ENCODE assay signal across 17 cellular contexts in the genomic region with DNA sequence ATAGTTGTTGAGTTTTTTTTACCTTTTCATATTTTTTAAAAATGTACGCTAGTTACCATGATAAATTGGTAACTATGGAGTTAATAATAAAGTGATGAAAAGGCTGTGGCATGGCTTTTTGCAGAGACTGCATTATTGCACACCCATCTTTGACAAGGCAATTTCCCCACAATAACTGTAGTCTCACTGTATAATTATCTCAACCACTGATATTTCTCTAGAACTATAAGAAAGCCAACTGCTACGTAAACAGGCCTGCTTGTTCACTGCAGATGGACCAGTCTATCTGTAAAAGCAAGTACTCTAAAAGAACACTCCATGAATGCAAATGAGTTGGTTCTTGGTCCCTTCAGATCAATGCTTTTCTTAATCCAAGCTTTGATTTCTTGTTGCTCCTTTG.
"Had no signal": no experiment of that assay in that cellular context is flagged by ENCODE, and none has a peak within 500 bp of the region (broad histone marks: within the 10 kb centered on the region; RNA-seq: fewer than 3 reads in every experiment).

No MANE protein-coding gene starts in this region.

- H3K4me1 ChIP-seq: body of pancreas, colonic mucosa, esophagus muscularis mucosa, parathyroid adenoma, spleen, tibial artery had no signal

- DNase-seq: activated CD4-positive, alpha-beta memory T cell treated with anti-CD3 and anti-CD28 coated beads for 36 hours; activated CD8-positive, alpha-beta memory T cell treated with anti-CD3 and anti-CD28 coated beads, Interleukin-2, amount 10 ng/mL, durations not matched to agents 7 days and 5 days; activated naive CD4-positive, alpha-beta T cell; activated naive CD8-positive, alpha-beta T cell treated with anti-CD3 and anti-CD28 coated beads for 36 hours; activated T-cell treated with anti-CD3 and anti-CD28 coated beads, Interleukin-2, amount 50 U/mL, for 1 hour; body of pancreas; central memory CD4-positive, alpha-beta T cell; colonic mucosa; immature natural killer cell; naive thymus-derived CD8-positive, alpha-beta T cell; spleen; stimulated activated naive B cell treated with anti-CD40 and anti-IgM and Interleukin-4, amounts not matched to agents 10 μg/mL and 1 μg/mL and 100 μg/mL, for 72 hours; tibial artery had no signal

- H3K4me3 ChIP-seq: body of pancreas, colonic mucosa, esophagus muscularis mucosa, spleen, tibial artery had no signal

- H3K27me3 ChIP-seq: body of pancreas, colonic mucosa, esophagus muscularis mucosa, spleen, tibial artery had no signal

- ATAC-seq: activated CD8-positive, alpha-beta memory T cell treated with anti-CD3 and anti-CD28 coated beads, Interleukin-2, amount 10 ng/mL, durations not matched to agents 7 days and 5 days; activated T-helper 17 cell treated with anti-CD3 and anti-CD28 coated beads, Interleukin-2, amount 50 U/mL, for 72 hours; body of pancreas; naive thymus-derived CD8-positive, alpha-beta T cell; sciatic nerve; stimulated activated naive B cell treated with anti-CD40 and anti-IgM and Interleukin-4, amounts not matched to agents 10 μg/mL and 1 μg/mL and 100 μg/mL, for 72 hours had no signal

- H3K79me2 ChIP-seq: parathyroid adenoma had no signal

- H3K36me3 ChIP-seq: colonic mucosa, esophagus muscularis mucosa, spleen, tibial artery had no signal

- H3K9ac ChIP-seq: parathyroid adenoma had no signal

- H3K9me3 ChIP-seq: body of pancreas, colonic mucosa, esophagus muscularis mucosa, tibial artery had no signal

- H2AFZ ChIP-seq: parathyroid adenoma had no signal

- H3K27ac ChIP-seq: body of pancreas, colonic mucosa, esophagus muscularis mucosa, parathyroid adenoma, spleen, tibial artery had no signal
